ENCODE assay signal across 16 cellular contexts in the genomic region with DNA sequence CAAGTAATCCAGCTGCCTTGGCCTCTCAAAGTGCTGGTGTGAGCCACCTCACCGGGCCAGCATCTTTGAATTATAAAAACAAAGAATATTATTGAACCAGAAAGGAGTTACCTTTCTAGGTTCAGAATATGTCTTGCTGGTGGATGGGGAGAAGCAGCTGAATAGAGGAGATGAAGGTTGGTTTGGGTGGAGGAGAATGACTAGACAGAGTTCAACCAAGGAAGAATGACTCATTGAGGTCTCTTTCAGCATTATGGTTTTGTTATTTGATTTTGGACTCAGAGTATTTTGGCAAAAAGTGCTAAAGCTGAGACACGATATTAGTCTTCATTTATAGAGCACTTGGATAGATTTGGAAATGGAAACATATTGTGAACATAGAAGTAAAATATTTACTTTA.
A peak's percentile ranks its signal among the peaks of the same experiment; 100 is the strongest.
DNase-seq lines count a peak whose midpoint lies in the region; ATAC-seq and TF ChIP-seq lines count a peak whose summit lies in the region.
"Had no signal": no experiment of that assay in that cellular context is flagged by ENCODE, and none has a peak within 500 bp of the region (broad histone marks: within the 10 kb centered on the region; RNA-seq: fewer than 3 reads in every experiment).

No MANE protein-coding gene starts in this region.

- no peaks in the 10 kb centered on the region for H3K27me3 Mint-ChIP-seq in chondrocyte (ENCODE audit: low read depth)
- H3K27me3 Mint-ChIP-seq: activated CD4-positive, alpha-beta memory T cell treated with anti-CD3 and anti-CD28 coated beads, Interleukin-2, amount 10 ng/mL, durations not matched to agents 7 days and 5 days had no signal

- H3K9me3 Mint-ChIP-seq in chondrocyte (ENCODE audit: low read depth) = no peaks in the 10 kb centered on the region
- H3K9me3 Mint-ChIP-seq: activated CD4-positive, alpha-beta memory T cell treated with anti-CD3 and anti-CD28 coated beads, Interleukin-2, amount 10 ng/mL, durations not matched to agents 7 days and 5 days had no signal

- H3K4me3 ChIP-seq in AG10803 (ENCODE audit: low read length) (no peak overlapping the region), spleen (no peak overlapping the region)
- H3K4me3 ChIP-seq: HAP-1, ovary had no signal

- H3K4me1 ChIP-seq in spleen = no peaks in the 10 kb centered on the region

- no peaks in the 10 kb centered on the region for H3K27me3 ChIP-seq in spleen (replicated peaks in 1 of 7)
- H3K27me3 ChIP-seq: ovary had no signal

- peak overlapping the region; percentile 0 for H3K27ac Mint-ChIP-seq in chondrocyte (ENCODE audit: unreplicated experiment)
- H3K27ac Mint-ChIP-seq: activated CD4-positive, alpha-beta memory T cell treated with anti-CD3 and anti-CD28 coated beads, Interleukin-2, amount 10 ng/mL, durations not matched to agents 7 days and 5 days; activated T-cell treated with anti-CD3 and anti-CD28 coated beads, Interleukin-2, amount 50 U/mL, for 72 hours had no signal

- no peak for ATAC-seq in GM19397 (IDR thresholded peaks at IDR 0.05; ENCODE audit: unreplicated experiment)
- ATAC-seq: activated T-cell treated with anti-CD3 and anti-CD28 coated beads, Interleukin-2, amount 50 U/mL, for 72 hours; sciatic nerve had no signal

- H3K4me1 Mint-ChIP-seq in chondrocyte (ENCODE audit: low read depth) = peaks cover 38% of the 10 kb centered on the region
- H3K4me1 Mint-ChIP-seq: activated CD4-positive, alpha-beta memory T cell treated with anti-CD3 and anti-CD28 coated beads, Interleukin-2, amount 10 ng/mL, durations not matched to agents 7 days and 5 days had no signal

- 80 to 91% (median 89%) methylated on average over 2 of the region's 2 CpGs for WGBS in spleen, 5 donors

- H3K36me3 ChIP-seq in spleen = no peaks in the 10 kb centered on the region
- H3K36me3 ChIP-seq: HAP-1, ovary had no signal

- no peak overlapping the region for H3K27ac ChIP-seq in spleen
- H3K27ac ChIP-seq: ovary had no signal

- H3K4me3 Mint-ChIP-seq in chondrocyte (ENCODE audit: unreplicated experiment) = no peak overlapping the region
- H3K4me3 Mint-ChIP-seq: activated CD4-positive, alpha-beta memory T cell treated with anti-CD3 and anti-CD28 coated beads, Interleukin-2, amount 10 ng/mL, durations not matched to agents 7 days and 5 days; activated T-cell treated with anti-CD3 and anti-CD28 coated beads, Interleukin-2, amount 50 U/mL, for 72 hours had no signal

- no peak for TF ChIP-seq CTCF in AG10803 (conservative IDR thresholded peaks at IDR 0.05; ENCODE audit: low read length)
- TF ChIP-seq CTCF in chondrocyte (IDR thresholded peaks at IDR 0.05) = no peak
- no peak for TF ChIP-seq CTCF in spleen (IDR thresholded peaks at IDR 0.05 in 8 of 11, conservative IDR thresholded peaks at IDR 0.05 in 3 of 11)

- H3K9me3 ChIP-seq in spleen = no peaks in the 10 kb centered on the region
- H3K9me3 ChIP-seq: HAP-1, ovary had no signal

- TF ChIP-seq POLR2A in spleen (IDR thresholded peaks at IDR 0.05) = no peak

- peak; percentile 52 for DNase-seq in AG10803 (ENCODE audit: low read depth)
- peak; percentile 66 for DNase-seq in HT1080 (ENCODE audit: low read depth)
- DNase-seq in NCI-H446 treated with DMSO at 0.1 percent for 48 hours (lab: John Stamatoyannopoulos, UW) = peak; percentile 100
- no peak for DNase-seq in chondrocyte (ENCODE audit: low spot score)
- DNase-seq in spleen = no peak
- DNase-seq in NCI-H2107 (lab: John Stamatoyannopoulos, UW) = no peak
- DNase-seq in AML-193 (lab: John Stamatoyannopoulos, UW) = no peak
- DNase-seq: activated CD4-positive, alpha-beta memory T cell treated with anti-CD3 and anti-CD28 coated beads, Interleukin-2, amount 10 ng/mL, durations not matched to agents 7 days and 5 days; activated T-cell treated with anti-CD3 and anti-CD28 coated beads, Interleukin-2, amount 50 U/mL, for 72 hours; glutamatergic neuron; NCI-H1048; ovary; stimulated activated CD4-positive, alpha-beta T cell treated with anti-CD3 and anti-CD28 coated beads, Interleukin-4, amount 100 ng/mL, for 1 hour had no signal

- H3K36me3 Mint-ChIP-seq in chondrocyte (ENCODE audit: low read depth) = no peaks in the 10 kb centered on the region

- intact Hi-C loops in spleen (cut with DNase I; ENCODE audit: low total_unique reads) = no loop called here

Comparison
In these comparisons a context has a peak if more than half of its experiments do, and no peak if none do; other contexts are left out.
1. DNase-seq: peak in AG10803 (single experiment), HT1080 (single experiment) and NCI-H446 treated with DMSO at 0.1 percent for 48 hours (single experiment); none in chondrocyte (single experiment), spleen (single experiment), NCI-H2107 (single experiment) and AML-193 (0 of 2).